9 cellular contexts compared by ENCODE assay signal in the genomic region with DNA sequence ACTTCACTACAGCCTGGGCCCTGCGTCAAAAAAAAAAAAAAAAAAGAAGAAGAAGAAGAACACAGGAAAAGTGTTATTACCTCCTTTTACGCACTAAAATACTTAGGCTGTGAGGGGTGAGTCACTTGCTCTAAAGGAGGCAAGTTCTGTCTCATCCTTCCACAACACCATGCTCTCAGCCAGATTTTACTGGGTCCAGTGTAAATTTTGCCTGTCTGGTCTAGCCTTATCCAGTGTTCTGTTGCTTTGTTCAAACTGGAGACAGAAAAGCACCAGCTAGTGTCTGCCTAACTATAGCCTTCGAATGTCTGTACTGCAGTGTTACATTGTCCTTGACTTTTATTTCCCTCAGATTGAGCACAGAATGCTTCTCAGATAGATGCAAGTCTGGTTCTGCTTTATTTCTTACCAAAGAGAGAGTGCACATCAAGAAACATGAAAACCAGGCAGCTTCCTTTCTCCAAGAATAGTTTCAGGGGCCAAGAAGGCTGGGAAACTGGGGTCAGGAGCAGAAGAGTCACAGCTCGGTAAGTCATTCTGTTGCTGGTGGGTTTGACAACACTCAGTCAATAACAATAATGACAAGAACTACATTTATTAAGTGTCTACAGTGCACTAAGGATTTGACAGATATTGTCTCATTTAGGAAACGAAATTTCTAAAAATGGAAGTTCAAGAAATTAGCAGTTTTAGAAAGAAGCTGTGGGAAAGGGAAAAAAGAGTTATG. TPM values are rescaled to one million over a fixed set of nuclear protein-coding genes. Genes with fewer than 3 reads are reported as not detected.
DNase-seq lines count a peak whose midpoint lies in the region; ATAC-seq and TF ChIP-seq lines count a peak whose summit lies in the region.
"Had no signal": no experiment of that assay in that cellular context is flagged by ENCODE, and none has a peak within 500 bp of the region (broad histone marks: within the 10 kb centered on the region; RNA-seq: fewer than 3 reads in every experiment).

No MANE protein-coding gene starts in this region.

- no peaks in the 10 kb centered on the region for H3K27me3 ChIP-seq in SK-N-SH (ENCODE audit: insufficient read depth)
- H3K27me3 ChIP-seq in vagina: no peaks in the 10 kb centered on the region
- no peaks in the 10 kb centered on the region for H3K27me3 ChIP-seq in body of pancreas

- peak overlapping the region; percentile 1; the same call in 1 of the 2 replicates for H3K4me2 ChIP-seq in SK-N-SH

- H3K9ac ChIP-seq in SK-N-SH: no peak overlapping the region

- POLR2A ChIA-PET in SK-N-SH (lab: Yijun Ruan, JAX): no interaction called here

- TF ChIP-seq CTCF in SK-N-SH (IDR thresholded peaks at IDR 0.05): no peak
- TF ChIP-seq CTCF in epithelial cell of esophagus (IDR thresholded peaks at IDR 0.05; ENCODE audit: insufficient read depth, low read depth, low read length, missing control alignments): no peak
- no peak for TF ChIP-seq CTCF in vagina (IDR thresholded peaks at IDR 0.05)
- TF ChIP-seq CTCF in body of pancreas (IDR thresholded peaks at IDR 0.05): no peak

- no peak for DNase-seq in SK-N-SH
- DNase-seq in epithelial cell of esophagus (ENCODE audit: low read depth): peak; percentile 90
- DNase-seq in vagina (ENCODE audit: extremely low spot score in 2 of 2): no peak
- DNase-seq in body of pancreas: no peak
- no peak for DNase-seq in NCI-H2029 (lab: John Stamatoyannopoulos, UW)
- no peak for DNase-seq in effector CD8-positive, alpha-beta T cell (lab: John Stamatoyannopoulos, UW)

- H3K4me1 ChIP-seq in SK-N-SH (ENCODE audit: control insufficient read depth in 1 of 2, insufficient read depth in 2 of 2, low read depth in 1 of 2, low read length in 1 of 2): peaks cover 0 to 3% of the 10 kb centered on the region in 2 experiments; a peak in 2 of 4 replicates
- peaks cover 25% of the 10 kb centered on the region for H3K4me1 ChIP-seq in vagina
- no peaks in the 10 kb centered on the region for H3K4me1 ChIP-seq in body of pancreas

- H3K9me3 ChIP-seq in SK-N-SH (no peaks in the 10 kb centered on the region), vagina (no peaks in the 10 kb centered on the region), body of pancreas (no peaks in the 10 kb centered on the region)

- H3K36me3 ChIP-seq in SK-N-SH (replicated peaks in 1 of 2; ENCODE audit: control insufficient read depth in 1 of 2, insufficient read depth in 2 of 2, low read length in 1 of 2) (no peaks in the 10 kb centered on the region), vagina (no peaks in the 10 kb centered on the region), body of pancreas (replicated peaks in 1 of 2; ENCODE audit: insufficient read depth in 1 of 2, low read depth in 2 of 2) (no peaks in the 10 kb centered on the region)

- H3K27ac ChIP-seq in SK-N-SH (ENCODE audit: low read depth in 2 of 2, low read length in 1 of 2) (no peak overlapping the region), vagina (peak overlapping the region; percentile 72), body of pancreas (peak overlapping the region in 1 of 4 donors; percentile 40)

- intact Hi-C loops in vagina (cut with DNase I): no loop called here
- intact Hi-C loops in body of pancreas (cut with DNase I): no loop called here

- no peak overlapping the region; a peak in 1 of 4 replicates for H3K4me3 ChIP-seq in SK-N-SH (ENCODE audit: low read depth in 2 of 2, low read length in 1 of 2)
- peak overlapping the region; percentile 6 for H3K4me3 ChIP-seq in epithelial cell of esophagus (ENCODE audit: low read length)
- peak overlapping the region in 1 of 2 donors; percentile 8 for H3K4me3 ChIP-seq in vagina
- H3K4me3 ChIP-seq in body of pancreas: no peak overlapping the region

- WGBS in SK-N-SH (ENCODE audit: low lambda C conversion rate): 40% methylated on average over 5 of the region's 5 CpGs
- 52 to 62% methylated on average over 5 of the region's 5 CpGs for WGBS in body of pancreas, 2 donors

- TF ChIP-seq RAD21 in SK-N-SH (IDR thresholded peaks at IDR 0.05; ENCODE audit: low read length): no peak

- no peak for TF ChIP-seq EP300 in SK-N-SH (IDR thresholded peaks at IDR 0.05; ENCODE audit: borderline replicate concordance in 1 of 2, low read depth in 1 of 2, low read length in 1 of 2)

- no peaks in the 10 kb centered on the region for H3F3A ChIP-seq in SK-N-SH (replicated peaks; ENCODE audit: insufficient read depth)

- H3K79me2 ChIP-seq in SK-N-SH (ENCODE audit: insufficient read depth): no peaks in the 10 kb centered on the region

- no peak; the same call in 2 of the 3 replicates for ATAC-seq in SK-N-SH treated with all-trans-retinoic acid at 6 μM for 48 hours
- peak; percentile 47 for ATAC-seq in HG03378 (IDR thresholded peaks at IDR 0.05; ENCODE audit: unreplicated experiment)
- ATAC-seq in body of pancreas: no peak

- no peak overlapping the region; the same call in 1 of the 2 replicates for H2AFZ ChIP-seq in SK-N-SH (ENCODE audit: low read depth)

- TF ChIP-seq POLR2A in vagina (IDR thresholded peaks at IDR 0.05) (no peak), body of pancreas (IDR thresholded peaks at IDR 0.05) (no peak)

- H4K20me1 ChIP-seq in SK-N-SH (ENCODE audit: insufficient read depth): no peaks in the 10 kb centered on the region

- H3K9me2 ChIP-seq in SK-N-SH: no peaks in the 10 kb centered on the region

- CTCF ChIA-PET in SK-N-SH (lab: Yijun Ruan, JAX): interaction anchor here (0.8 to 4.4 kb wide), 5 partner anchors 14 to 167 kb away, joined by 3 to 21 read pairs (median 3); no protein-coding TSS in a partner anchor

TF ChIP-seq in SK-N-SH, 30 proteins besides CTCF, POLR2A, EP300 and RAD21:
- TF ChIP-seq, protein P1, sequence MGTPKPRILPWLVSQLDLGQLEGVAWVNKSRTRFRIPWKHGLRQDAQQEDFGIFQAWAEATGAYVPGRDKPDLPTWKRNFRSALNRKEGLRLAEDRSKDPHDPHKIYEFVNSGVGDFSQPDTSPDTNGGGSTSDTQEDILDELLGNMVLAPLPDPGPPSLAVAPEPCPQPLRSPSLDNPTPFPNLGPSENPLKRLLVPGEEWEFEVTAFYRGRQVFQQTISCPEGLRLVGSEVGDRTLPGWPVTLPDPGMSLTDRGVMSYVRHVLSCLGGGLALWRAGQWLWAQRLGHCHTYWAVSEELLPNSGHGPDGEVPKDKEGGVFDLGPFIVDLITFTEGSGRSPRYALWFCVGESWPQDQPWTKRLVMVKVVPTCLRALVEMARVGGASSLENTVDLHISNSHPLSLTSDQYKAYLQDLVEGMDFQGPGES (IDR thresholded peaks at IDR 0.05; ENCODE audit: low read depth, low read length): no peak
- TF ChIP-seq ELF1 (IDR thresholded peaks at IDR 0.05) (no peak), FOXJ3 (CRISPR knock-in tag; IDR thresholded peaks at IDR 0.05) (no peak), RCOR1 (IDR thresholded peaks at IDR 0.05; ENCODE audit: low read length) (no peak), CHD2 (IDR thresholded peaks at IDR 0.05; ENCODE audit: low read length, partially characterized antibody) (no peak)
- TF ChIP-seq, protein P2, sequence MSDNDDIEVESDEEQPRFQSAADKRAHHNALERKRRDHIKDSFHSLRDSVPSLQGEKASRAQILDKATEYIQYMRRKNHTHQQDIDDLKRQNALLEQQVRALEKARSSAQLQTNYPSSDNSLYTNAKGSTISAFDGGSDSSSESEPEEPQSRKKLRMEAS (IDR thresholded peaks at IDR 0.05; ENCODE audit: low read depth): no peak

TF ChIP-seq in SK-N-SH treated with all-trans-retinoic acid at 6 μM for 48 hours, 23 proteins besides CTCF, POLR2A, EP300 and RAD21:
- no peak for TF ChIP-seq ZFP30 (CRISPR knock-in tag; IDR thresholded peaks at IDR 0.05)
- TF ChIP-seq ESRRG (CRISPR knock-in tag; IDR thresholded peaks at IDR 0.05): no peak
- TF ChIP-seq, protein P3, sequence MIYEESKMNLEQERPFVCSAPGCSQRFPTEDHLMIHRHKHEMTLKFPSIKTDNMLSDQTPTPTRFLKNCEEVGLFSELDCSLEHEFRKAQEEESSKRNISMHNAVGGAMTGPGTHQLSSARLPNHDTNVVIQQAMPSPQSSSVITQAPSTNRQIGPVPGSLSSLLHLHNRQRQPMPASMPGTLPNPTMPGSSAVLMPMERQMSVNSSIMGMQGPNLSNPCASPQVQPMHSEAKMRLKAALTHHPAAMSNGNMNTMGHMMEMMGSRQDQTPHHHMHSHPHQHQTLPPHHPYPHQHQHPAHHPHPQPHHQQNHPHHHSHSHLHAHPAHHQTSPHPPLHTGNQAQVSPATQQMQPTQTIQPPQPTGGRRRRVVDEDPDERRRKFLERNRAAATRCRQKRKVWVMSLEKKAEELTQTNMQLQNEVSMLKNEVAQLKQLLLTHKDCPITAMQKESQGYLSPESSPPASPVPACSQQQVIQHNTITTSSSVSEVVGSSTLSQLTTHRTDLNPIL (CRISPR knock-in tag; IDR thresholded peaks at IDR 0.05; ENCODE audit: low read depth): no peak
- TF ChIP-seq BACH2 (CRISPR knock-in tag; IDR thresholded peaks at IDR 0.05; ENCODE audit: borderline replicate concordance): no peak
- no peak for TF ChIP-seq ZNF8 (CRISPR knock-in tag; IDR thresholded peaks at IDR 0.05)

RNA-seq across cellular contexts. Expression of a gene that starts 3.1 kb away (rescaled TPM):
- not detected in 2 replicates for polyA plus RNA-seq in SK-N-SH (2012; rRNA removed)
- polyA plus RNA-seq in SK-N-SH (2012; cell fraction: cytosol; rRNA removed): not detected in 2 replicates
- polyA plus RNA-seq in SK-N-SH (2012; cell fraction: nucleus; rRNA removed): not detected in 2 replicates
- total RNA-seq in vagina (not detected), body of pancreas (not detected)
- total RNA-seq: lower leg skin had no signal

RNA-seq across cellular contexts. Expression of a gene that starts 59.2 kb away (rescaled TPM):
- polyA plus RNA-seq in SK-N-SH (2012; rRNA removed): 5.3 and 7.8 TPM in 2 replicates
- polyA plus RNA-seq in SK-N-SH (2012; cell fraction: cytosol; rRNA removed): 2.7 and 2.8 TPM in 2 replicates
- polyA plus RNA-seq in SK-N-SH (2012; cell fraction: nucleus; rRNA removed): 18.0 and 28.6 TPM in 2 replicates
- 9.6 TPM for total RNA-seq in vagina
- 1 to 10 TPM; 6.5 to 7.6 TPM for total RNA-seq in body of pancreas

RNA-seq across cellular contexts. Expression of a gene that starts 59.6 kb away (rescaled TPM):
- polyA plus RNA-seq in SK-N-SH (2012; rRNA removed): 6.5 and 8.2 TPM in 2 replicates
- polyA plus RNA-seq in SK-N-SH (2012; cell fraction: cytosol; rRNA removed): 7.9 and 10.9 TPM in 2 replicates
- polyA plus RNA-seq in SK-N-SH (2012; cell fraction: nucleus; rRNA removed): 10.7 and 19.7 TPM in 2 replicates
- total RNA-seq in vagina (33.6 TPM), body of pancreas (10 to 100 TPM in 1 of 2 donors, 1 to 10 TPM in 1; 9.9 to 11.9 TPM)
